8 cellular contexts compared by ENCODE assay signal in the genomic region with DNA sequence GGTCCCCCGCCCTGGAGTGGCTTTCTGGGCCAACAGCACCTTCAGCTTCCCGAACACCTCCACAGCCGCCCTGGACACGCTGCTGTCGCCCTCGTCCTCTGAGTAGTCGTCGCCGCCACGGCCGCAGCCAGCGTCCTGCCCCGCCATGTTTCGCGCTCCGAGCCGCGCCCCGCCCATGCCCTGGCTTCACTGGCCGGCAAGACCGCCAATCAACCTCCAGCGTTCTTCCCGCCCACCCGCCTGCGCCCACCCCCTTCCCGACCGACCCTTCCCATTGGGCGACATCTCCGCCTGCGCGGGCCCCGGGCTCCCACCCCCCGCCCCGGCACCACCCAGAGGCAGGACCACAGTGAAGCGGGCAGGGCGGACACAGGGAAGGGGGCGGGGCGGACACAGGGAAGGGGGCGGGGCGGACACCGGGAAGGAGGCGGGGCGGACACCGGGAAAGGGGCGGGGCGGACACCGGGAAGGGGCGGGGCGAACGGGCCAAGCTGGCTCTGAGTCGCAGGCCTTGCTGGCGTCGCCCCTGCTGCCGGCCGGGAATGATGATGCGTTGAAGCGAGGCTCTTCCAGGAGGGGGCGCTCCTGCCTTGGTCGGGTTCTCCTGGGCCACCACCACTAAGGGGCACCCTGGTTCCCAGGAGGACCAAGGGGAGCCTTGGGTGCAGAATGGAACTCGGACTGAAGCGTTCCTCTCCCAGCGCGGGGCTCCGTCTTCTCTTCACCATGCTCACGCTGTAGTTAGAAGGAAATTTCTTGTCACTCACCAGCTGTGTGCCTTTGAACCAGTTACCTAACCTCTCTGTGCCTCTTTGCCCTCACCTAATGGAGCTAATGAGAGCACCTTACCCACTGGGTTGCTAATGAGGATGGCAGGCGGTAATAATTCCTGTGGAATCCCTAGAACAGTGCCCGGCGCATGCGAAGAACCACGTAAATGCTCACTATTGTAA. TPM values are rescaled to one million over a fixed set of nuclear protein-coding genes. Genes with fewer than 3 reads are reported as not detected.
DNase-seq lines count a peak whose midpoint lies in the region; TF ChIP-seq lines count a peak whose summit lies in the region.

HAUS7 (minus strand) TSS at position 166 of the 953 bp plus-strand sequence; CDS start at position 147, 19 bp downstream.

- DNase-seq in GDM1 (lab: John Stamatoyannopoulos, UW) (peak; percentile 86), HCEC 1CT (peak; percentile 83), MM.1S (peak; percentile 83), SIG-M5 (lab: John Stamatoyannopoulos, UW) (peak; percentile 5), activated gamma-delta T cell (lab: John Stamatoyannopoulos, UW) (peak; percentile 87), fibroblast of villous mesenchyme (ENCODE audit: low read depth) (peak; percentile 93), neural progenitor cell (ENCODE audit: low spot score) (peak; percentile 91)

- H3K27me3 Mint-ChIP-seq in neural progenitor cell (ENCODE audit: insufficient read depth, low read depth): peaks cover 4% of the 10 kb centered on the region

- H3K36me3 ChIP-seq in MM.1S (replicated peaks; ENCODE audit: insufficient read depth, low read length) (no peaks in the 10 kb centered on the region), neural progenitor cell (no peaks in the 10 kb centered on the region), stomach smooth muscle (ENCODE audit: control insufficient read depth in 2 of 2, insufficient read depth in 2 of 2, low read length in 2 of 2) (no peaks in the 10 kb centered on the region)

- H2AFZ ChIP-seq in MM.1S (ENCODE audit: low read length) (peak within 1 kb of the TSS; percentile 83), neural progenitor cell (replicated peaks) (peak within 1 kb of the TSS; percentile 63)

- H4K20me1 ChIP-seq in MM.1S (ENCODE audit: insufficient read depth, low read length): no peaks in the 10 kb centered on the region
- peaks cover 7% of the 10 kb centered on the region for H4K20me1 ChIP-seq in neural progenitor cell (ENCODE audit: low read depth)

- peak within 1 kb of the TSS; percentile 86 for H3K4me3 Mint-ChIP-seq in neural progenitor cell

- H3K27me3 ChIP-seq in MM.1S (replicated peaks; ENCODE audit: insufficient read depth, low read length) (peaks cover 9% of the 10 kb centered on the region), neural progenitor cell (peaks cover 14% of the 10 kb centered on the region), stomach smooth muscle (ENCODE audit: control insufficient read depth in 1 of 2, insufficient read depth in 2 of 2, low read length in 2 of 2) (peaks cover 0 to 8% of the 10 kb centered on the region in 2 donors)

- H3K4me2 ChIP-seq in MM.1S (ENCODE audit: low read depth, low read length) (peak within 1 kb of the TSS; percentile 76), neural progenitor cell (peak within 1 kb of the TSS; percentile 81)

- H3K4me1 Mint-ChIP-seq in neural progenitor cell: no peaks in the 10 kb centered on the region

- H3K36me3 Mint-ChIP-seq in neural progenitor cell: no peaks in the 10 kb centered on the region

- TF ChIP-seq CTCF in MM.1S (IDR thresholded peaks at IDR 0.05; ENCODE audit: low read length) (peak; percentile 61), fibroblast of villous mesenchyme (IDR thresholded peaks at IDR 0.05; ENCODE audit: insufficient read depth, low read depth, low read length) (peak; percentile 61), neural progenitor cell (IDR thresholded peaks at IDR 0.05) (peak; percentile 69)

- H3K4me1 ChIP-seq in MM.1S (ENCODE audit: low read length) (no peaks in the 10 kb centered on the region), neural progenitor cell (no peaks in the 10 kb centered on the region), stomach smooth muscle (ENCODE audit: control insufficient read depth, insufficient read depth, low read length) (peaks cover 26% of the 10 kb centered on the region)

- no peaks in the 10 kb centered on the region for H3K9me2 ChIP-seq in MM.1S (replicated peaks; ENCODE audit: insufficient read depth, low read length)

- H3K9me3 ChIP-seq in MM.1S (replicated peaks; ENCODE audit: insufficient read depth, low read length) (no peaks in the 10 kb centered on the region), neural progenitor cell (ENCODE audit: low read depth) (no peaks in the 10 kb centered on the region), stomach smooth muscle (ENCODE audit: control insufficient read depth in 2 of 2, low read length in 2 of 2) (no peaks in the 10 kb centered on the region)

- no peak within 1 kb of the TSS for H3K27ac Mint-ChIP-seq in neural progenitor cell

- H3K79me2 ChIP-seq in MM.1S (ENCODE audit: low read length): peaks cover 8% of the 10 kb centered on the region
- no peaks in the 10 kb centered on the region for H3K79me2 ChIP-seq in neural progenitor cell (ENCODE audit: low read depth)

- H3K9me3 Mint-ChIP-seq in neural progenitor cell: peaks cover 20% of the 10 kb centered on the region

- H3K4me3 ChIP-seq in MM.1S (ENCODE audit: low read length): peak within 1 kb of the TSS; percentile 74
- peak within 1 kb of the TSS; percentile 67 for H3K4me3 ChIP-seq in fibroblast of villous mesenchyme (ENCODE audit: low read depth, low read length)
- peak within 1 kb of the TSS; percentile 82 for H3K4me3 ChIP-seq in neural progenitor cell
- H3K4me3 ChIP-seq in stomach smooth muscle (ENCODE audit: low read length in 2 of 2): peak within 1 kb of the TSS; percentile 76 to 80

- peak within 1 kb of the TSS; percentile 27; the same call in 1 of the 2 replicates for H3K27ac ChIP-seq in MM.1S (ENCODE audit: low read length)
- no peak within 1 kb of the TSS for H3K27ac ChIP-seq in neural progenitor cell
- peak within 1 kb of the TSS; percentile 60 for H3K27ac ChIP-seq in stomach smooth muscle (ENCODE audit: low read length)

- no peaks in the 10 kb centered on the region for H3F3A ChIP-seq in MM.1S (ENCODE audit: insufficient read depth, low read length)
- no peaks in the 10 kb centered on the region for H3F3A ChIP-seq in neural progenitor cell (ENCODE audit: low read depth)

- H3K9ac ChIP-seq in MM.1S (ENCODE audit: low read length): peak within 1 kb of the TSS; percentile 72
- H3K9ac ChIP-seq in neural progenitor cell: peak within 1 kb of the TSS; percentile 45
- peak within 1 kb of the TSS; percentile 58 to 72 for H3K9ac ChIP-seq in stomach smooth muscle (ENCODE audit: low read length in 2 of 2)

RNA-seq across cellular contexts. Expression of gene HAUS7, which starts in this region (rescaled TPM):
- total RNA-seq in fibroblast of villous mesenchyme: 10.8 and 16.8 TPM in 2 replicates
- total RNA-seq in neural progenitor cell (ENCODE audit: low replicate concordance): 13.1 and 25.9 TPM in 2 replicates

Comparison
In these comparisons a context has a peak if more than half of its experiments do, and no peak if none do; other contexts are left out.
1. DNase-seq: peak in every context shown above with its lines; median percentile 93 in fibroblast of villous mesenchyme; 91 in neural progenitor cell; 87 in activated gamma-delta T cell; 86 in GDM1; 83 in HCEC 1CT; 83 in MM.1S; 5 in SIG-M5.